19 cellular contexts compared by ENCODE assay signal in the genomic region with DNA sequence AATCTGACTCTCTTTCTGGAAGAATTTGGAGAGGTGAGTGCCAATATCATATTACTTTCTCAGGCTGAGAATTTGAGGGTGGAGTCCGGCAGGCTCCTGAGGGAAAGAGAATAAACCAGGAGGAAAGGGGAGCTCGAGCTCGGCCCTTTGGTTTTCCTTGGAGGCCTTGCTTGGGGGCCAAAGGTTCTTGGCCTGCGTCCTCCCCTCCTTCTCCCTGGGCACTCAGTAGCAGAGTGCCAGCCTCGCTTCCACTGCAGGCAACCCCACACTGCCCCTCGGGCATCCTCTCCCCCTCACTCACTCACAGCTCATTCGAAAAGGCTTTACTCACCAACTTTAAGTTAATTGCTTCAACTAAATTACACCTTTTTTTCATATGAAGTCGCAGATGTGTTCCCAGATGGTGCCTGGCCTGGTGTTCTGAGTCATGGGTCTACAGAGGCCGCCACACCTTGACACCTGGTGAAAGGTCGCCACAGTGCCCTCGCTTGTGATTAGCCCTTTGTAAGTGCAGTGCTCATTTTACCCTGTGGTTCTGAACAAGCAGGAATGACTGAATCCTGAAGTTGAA. TPM values are rescaled to one million over a fixed set of nuclear protein-coding genes. Genes with fewer than 3 reads are reported as not detected.
A peak's percentile ranks its signal among the peaks of the same experiment; 100 is the strongest.
DNase-seq lines count a peak whose midpoint lies in the region; ATAC-seq and TF ChIP-seq lines count a peak whose summit lies in the region.
"Had no signal": no experiment of that assay in that cellular context is flagged by ENCODE, and none has a peak within 500 bp of the region (broad histone marks: within the 10 kb centered on the region; RNA-seq: fewer than 3 reads in every experiment).

No MANE protein-coding gene starts in this region.

- H3K79me1 ChIP-seq in mesenchymal stem cell (replicated peaks; ENCODE audit: low read length, poor library complexity, severe bottlenecking): no peaks in the 10 kb centered on the region

- H3K27me3 ChIP-seq in BLaER1 treated with 17β-estradiol and CSF1 and Interleukin-3, amounts not matched to agents 10 nM and 100 nM: no peaks in the 10 kb centered on the region
- H3K27me3 ChIP-seq in esophagus (ENCODE audit: control insufficient read depth in 1 of 2, insufficient read depth in 2 of 2, low read length in 2 of 2): no peaks in the 10 kb centered on the region
- no peaks in the 10 kb centered on the region for H3K27me3 ChIP-seq in muscle layer of duodenum (ENCODE audit: low read depth, low read length)
- H3K27me3 ChIP-seq in mesenchymal stem cell (ENCODE audit: control insufficient read depth in 1 of 2, insufficient read depth in 1 of 2, low read length in 2 of 2): no peaks in the 10 kb centered on the region
- H3K27me3 ChIP-seq in vagina: no peaks in the 10 kb centered on the region
- H3K27me3 ChIP-seq: breast epithelium, esophagus muscularis mucosa had no signal

- no peak overlapping the region for H2AK5ac ChIP-seq in mesenchymal stem cell (ENCODE audit: low read length, severe bottlenecking)

- no peak for ATAC-seq in GM21737 (IDR thresholded peaks at IDR 0.05; ENCODE audit: unreplicated experiment)
- ATAC-seq: activated T-cell treated with anti-CD3 and anti-CD28 coated beads, Interleukin-2, amount 50 U/mL, for 72 hours had no signal

- H2BK15ac ChIP-seq in mesenchymal stem cell (ENCODE audit: low read depth, poor library complexity, severe bottlenecking): no peak overlapping the region

- no peak overlapping the region for H3K14ac ChIP-seq in mesenchymal stem cell (ENCODE audit: low read length in 2 of 2)

- intact Hi-C loops in vagina (cut with DNase I): no loop called here

- H4K20me1 ChIP-seq in BLaER1 treated with 17β-estradiol and CSF1 and Interleukin-3, amounts not matched to agents 10 nM and 100 nM: no peaks in the 10 kb centered on the region

- H3K9me3 ChIP-seq in BLaER1 treated with 17β-estradiol and CSF1 and Interleukin-3, amounts not matched to agents 10 nM and 100 nM (replicated peaks in 1 of 11): no peaks in the 10 kb centered on the region
- H3K9me3 ChIP-seq in esophagus (ENCODE audit: control insufficient read depth in 2 of 2, insufficient read depth in 1 of 2, low read depth in 1 of 2, low read length in 1 of 2): no peaks in the 10 kb centered on the region
- H3K9me3 ChIP-seq in muscle layer of duodenum (ENCODE audit: control insufficient read depth in 1 of 2, low read length in 2 of 2): no peaks in the 10 kb centered on the region
- H3K9me3 ChIP-seq in mesenchymal stem cell (ENCODE audit: control insufficient read depth, low read length): no peaks in the 10 kb centered on the region
- no peaks in the 10 kb centered on the region for H3K9me3 ChIP-seq in vagina
- H3K9me3 ChIP-seq: breast epithelium, esophagus muscularis mucosa had no signal

- peak overlapping the region in 10 of 11 experiments; percentile 11 to 93 (median 81); a peak in 18 of 22 replicates for H3K4me2 ChIP-seq in BLaER1 treated with 17β-estradiol and CSF1 and Interleukin-3, amounts not matched to agents 10 nM and 100 nM
- H3K4me2 ChIP-seq in mesenchymal stem cell (ENCODE audit: low read length, poor library complexity, severe bottlenecking): no peak overlapping the region

- H3K23ac ChIP-seq in mesenchymal stem cell (ENCODE audit: low read length in 2 of 2): peak overlapping the region in 1 of 2 experiments; percentile 63

- H2BK120ac ChIP-seq in mesenchymal stem cell (ENCODE audit: low read depth, low read length): no peak overlapping the region

- no peak overlapping the region for H2AFZ ChIP-seq in mesenchymal stem cell (ENCODE audit: low read depth, low read length)

- H3K36me3 ChIP-seq in BLaER1 treated with 17β-estradiol and CSF1 and Interleukin-3, amounts not matched to agents 10 nM and 100 nM: no peaks in the 10 kb centered on the region
- no peaks in the 10 kb centered on the region for H3K36me3 ChIP-seq in esophagus (ENCODE audit: control insufficient read depth in 2 of 2, insufficient read depth in 2 of 2, low read length in 1 of 2)
- H3K36me3 ChIP-seq in muscle layer of duodenum (ENCODE audit: control insufficient read depth in 1 of 2, insufficient read depth in 2 of 2, low read length in 2 of 2): no peaks in the 10 kb centered on the region
- no peaks in the 10 kb centered on the region for H3K36me3 ChIP-seq in mesenchymal stem cell (ENCODE audit: control insufficient read depth in 1 of 2, insufficient read depth in 2 of 2, low read depth in 1 of 2, low read length in 2 of 2)
- no peaks in the 10 kb centered on the region for H3K36me3 ChIP-seq in vagina
- H3K36me3 ChIP-seq: breast epithelium, esophagus muscularis mucosa, WERI-Rb-1 had no signal

- peak overlapping the region in 8 of 11 experiments; percentile 76 to 82 (median 80); a peak in 13 of 22 replicates for H3K9ac ChIP-seq in BLaER1 treated with 17β-estradiol and CSF1 and Interleukin-3, amounts not matched to agents 10 nM and 100 nM
- no peak overlapping the region for H3K9ac ChIP-seq in mesenchymal stem cell (ENCODE audit: low read length)

- DNase-seq in HT-29 (ENCODE audit: low spot score) (peak; percentile 50), mesenchymal stem cell (no peak), NCI-H146 (lab: John Stamatoyannopoulos, UW) (no peak), vagina (ENCODE audit: extremely low spot score in 2 of 2) (no peak)
- DNase-seq: activated CD4-positive, alpha-beta memory T cell treated with anti-CD3 and anti-CD28 coated beads for 36 hours; activated naive CD8-positive, alpha-beta T cell treated with anti-CD3 and anti-CD28 coated beads, Interleukin-2, amount 10 ng/mL, durations not matched to agents 7 days and 5 days; activated T-cell treated with anti-CD3 and anti-CD28 coated beads, Interleukin-2, amount 50 U/mL, for 72 hours; dermis blood vessel endothelial cell; EL; NCI-H1930; NCI-H510A; right cardiac atrium; WERI-Rb-1 had no signal

- no peak overlapping the region for H3K4me3 ChIP-seq in BLaER1 treated with 17β-estradiol and CSF1 and Interleukin-3, amounts not matched to agents 10 nM and 100 nM
- H3K4me3 ChIP-seq in esophagus (ENCODE audit: low read depth in 1 of 2, low read length in 2 of 2) (no peak overlapping the region), muscle layer of duodenum (ENCODE audit: low read depth in 1 of 2, low read length in 2 of 2) (no peak overlapping the region), mesenchymal stem cell (ENCODE audit: insufficient read depth in 1 of 2, low read depth in 1 of 2, low read length in 2 of 2) (no peak overlapping the region), vagina (no peak overlapping the region)
- H3K4me3 ChIP-seq: breast epithelium, esophagus muscularis mucosa had no signal

- no peak for TF ChIP-seq POLR2A in vagina (IDR thresholded peaks at IDR 0.05)

- WGBS in esophagus, 2 donors: 75 to 83% methylated on average over 11 of the region's 11 CpGs
- 92% methylated on average over 11 of the region's 11 CpGs for WGBS in mesenchymal stem cell

- H3K4me1 ChIP-seq in BLaER1 treated with 17β-estradiol and CSF1 and Interleukin-3, amounts not matched to agents 10 nM and 100 nM: peaks cover 42 to 74% (median 63%) of the 10 kb centered on the region in 10 experiments
- H3K4me1 ChIP-seq in esophagus (ENCODE audit: control insufficient read depth in 2 of 2, insufficient read depth in 2 of 2, low read length in 1 of 2): no peaks in the 10 kb centered on the region
- H3K4me1 ChIP-seq in muscle layer of duodenum (ENCODE audit: control insufficient read depth in 1 of 2, insufficient read depth in 2 of 2, low read length in 2 of 2): no peaks in the 10 kb centered on the region
- peaks cover 6% of the 10 kb centered on the region for H3K4me1 ChIP-seq in mesenchymal stem cell (ENCODE audit: control insufficient read depth, insufficient read depth, low read depth, low read length)
- H3K4me1 ChIP-seq in vagina: no peaks in the 10 kb centered on the region
- H3K4me1 ChIP-seq: breast epithelium had no signal

- no peak overlapping the region for H3K4ac ChIP-seq in mesenchymal stem cell (ENCODE audit: low read depth in 1 of 2, low read length in 2 of 2)

- no peak overlapping the region for H4K91ac ChIP-seq in mesenchymal stem cell (ENCODE audit: low read length)

- no peak overlapping the region for H2BK5ac ChIP-seq in mesenchymal stem cell (ENCODE audit: low read depth, low read length, poor library complexity, severe bottlenecking)

- TF ChIP-seq CTCF in vagina (IDR thresholded peaks at IDR 0.05): no peak

- peak overlapping the region in 9 of 11 experiments; percentile 33 to 97 (median 94); a peak in 17 of 22 replicates for H3K27ac ChIP-seq in BLaER1 treated with 17β-estradiol and CSF1 and Interleukin-3, amounts not matched to agents 10 nM and 100 nM
- H3K27ac ChIP-seq in esophagus (ENCODE audit: low read depth in 2 of 2, low read length in 1 of 2) (peak overlapping the region; percentile 17 to 22), muscle layer of duodenum (ENCODE audit: low read length) (peak overlapping the region; percentile 75), mesenchymal stem cell (ENCODE audit: low read length, poor library complexity, severe bottlenecking) (no peak overlapping the region), vagina (no peak overlapping the region)
- H3K27ac ChIP-seq: breast epithelium, esophagus muscularis mucosa, WERI-Rb-1 had no signal

- H4K8ac ChIP-seq in mesenchymal stem cell (ENCODE audit: low read length): no peak overlapping the region

- no peak overlapping the region for H2BK12ac ChIP-seq in mesenchymal stem cell (ENCODE audit: low read length in 2 of 2)

- no peak overlapping the region for H3K18ac ChIP-seq in mesenchymal stem cell (ENCODE audit: low read depth in 1 of 2, low read length in 2 of 2)

RNA-seq across cellular contexts. Expression of a gene that starts 20.5 kb away (rescaled TPM):
- total RNA-seq in HT-29 (2014; rRNA removed; shearing (Covaris generic)): 28.7 and 31.7 TPM in 2 replicates
- 10 to 100 TPM; 29.9 to 33.7 TPM for polyA plus RNA-seq in esophagus
- 34.4 TPM for polyA plus RNA-seq in mesenchymal stem cell (2013, experiment 1 of 2)
- 34.5 TPM for polyA plus RNA-seq in mesenchymal stem cell (2013, experiment 2 of 2)
- 54.0 TPM for total RNA-seq in vagina

RNA-seq across cellular contexts. Expression of a gene that starts 41.3 kb away (rescaled TPM):
- total RNA-seq in HT-29 (2014; rRNA removed; shearing (Covaris generic)): 0.08 TPM in 1 of 2 replicates, not detected in the other
- 10 to 100 TPM; 10.1 to 13.9 TPM for polyA plus RNA-seq in esophagus
- 14.1 TPM for polyA plus RNA-seq in mesenchymal stem cell (2013, experiment 1 of 2)
- polyA plus RNA-seq in mesenchymal stem cell (2013, experiment 2 of 2): 16.0 TPM
- total RNA-seq in vagina: 7.6 TPM
- total RNA-seq: activated CD4-positive, alpha-beta memory T cell treated with anti-CD3 and anti-CD28 coated beads for 36 hours; activated naive CD8-positive, alpha-beta T cell treated with anti-CD3 and anti-CD28 coated beads, Interleukin-2, amount 10 ng/mL, durations not matched to agents 7 days and 5 days had no signal

Comparison
In these comparisons a context has a peak if more than half of its experiments do, and no peak if none do; other contexts are left out.
1. H3K27ac ChIP-seq: peak in BLaER1 treated with 17β-estradiol and CSF1 and Interleukin-3, amounts not matched to agents 10 nM and 100 nM (9 of 11), esophagus (2 of 2) and muscle layer of duodenum (single experiment); none in mesenchymal stem cell (single experiment) and vagina (single experiment).